In genomic region chr7:147992698-147993097, GRCh38 we compare ENCODE assay signal across 30 cellular contexts.
"Had no signal": no experiment of that assay in that cellular context is flagged by ENCODE, and none has a peak within 500 bp of the region (broad histone marks: within the 10 kb centered on the region; RNA-seq: fewer than 3 reads in every experiment).

No MANE protein-coding gene starts in this region.

- H3K27me3 Mint-ChIP-seq: naive thymus-derived CD8-positive, alpha-beta T cell; natural killer cell treated with Interleukin-12 subunit alpha and Interleukin-12 subunit beta and Interleukin-15 and Interleukin-18, amount 100 ng/mL, for 72 hours; progenitor cell of endocrine pancreas; stimulated activated naive B cell treated with anti-CD40 and anti-IgM and Interleukin-4, amounts not matched to agents 10 μg/mL and 1 μg/mL and 100 μg/mL, for 72 hours; stimulated activated naive CD8-positive, alpha-beta T cell treated with anti-CD3 and anti-CD28 coated beads, Interleukin-15, Interleukin-2, amounts not matched to agents 100 ng/mL and 50 ng/mL, for 24 hours had no signal

- H3K27ac Mint-ChIP-seq: naive thymus-derived CD8-positive, alpha-beta T cell; natural killer cell treated with Interleukin-12 subunit alpha and Interleukin-12 subunit beta and Interleukin-15 and Interleukin-18, amount 100 ng/mL, for 72 hours; nephron progenitor cell; progenitor cell of endocrine pancreas; stimulated activated effector memory CD8-positive, alpha-beta T cell treated with anti-CD3 and anti-CD28 coated beads, Interleukin-12 subunit alpha, Interleukin-12 subunit beta, amount 100 ng/mL, for 72 hours; stimulated activated naive B cell treated with anti-CD40 and anti-IgM and Interleukin-4, amounts not matched to agents 10 μg/mL and 1 μg/mL and 100 μg/mL, for 72 hours; stimulated activated naive CD8-positive, alpha-beta T cell treated with anti-CD3 and anti-CD28 coated beads, Interleukin-15, Interleukin-2, amounts not matched to agents 100 ng/mL and 50 ng/mL, for 24 hours had no signal

- H3K9me3 Mint-ChIP-seq: natural killer cell treated with Interleukin-12 subunit alpha and Interleukin-12 subunit beta and Interleukin-15 and Interleukin-18, amount 100 ng/mL, for 72 hours; stimulated activated effector memory CD8-positive, alpha-beta T cell treated with anti-CD3 and anti-CD28 coated beads, Interleukin-12 subunit alpha, Interleukin-12 subunit beta, amount 100 ng/mL, for 72 hours; stimulated activated naive CD8-positive, alpha-beta T cell treated with anti-CD3 and anti-CD28 coated beads, Interleukin-15, Interleukin-2, amounts not matched to agents 100 ng/mL and 50 ng/mL, for 24 hours had no signal

- H3K9me3 ChIP-seq: neutrophil, psoas muscle, right lobe of liver, sigmoid colon, thoracic aorta, thyroid gland, upper lobe of left lung, vagina had no signal

- H3K9ac ChIP-seq: parathyroid adenoma had no signal

- H3K27ac ChIP-seq: neutrophil, ovary, parathyroid adenoma, psoas muscle, right lobe of liver, sigmoid colon, stomach, thoracic aorta, thyroid gland, tibial nerve, upper lobe of left lung, vagina had no signal

- H3K4me1 ChIP-seq: parathyroid adenoma, psoas muscle, right lobe of liver, sigmoid colon, stomach, thyroid gland, tibial nerve, upper lobe of left lung, vagina had no signal

- H3K4me1 Mint-ChIP-seq: naive thymus-derived CD8-positive, alpha-beta T cell; nephron progenitor cell; neural crest cell; stimulated activated effector memory CD8-positive, alpha-beta T cell treated with anti-CD3 and anti-CD28 coated beads, Interleukin-12 subunit alpha, Interleukin-12 subunit beta, amount 100 ng/mL, for 72 hours; stimulated activated naive B cell treated with anti-CD40 and anti-IgM and Interleukin-4, amounts not matched to agents 10 μg/mL and 1 μg/mL and 100 μg/mL, for 72 hours had no signal

- DNase-seq: naive thymus-derived CD8-positive, alpha-beta T cell; nephron progenitor cell; nucleus accumbens; ovary; posterior cingulate gyrus; psoas muscle; right cardiac atrium; right lobe of liver; sigmoid colon; small intestine; stimulated activated CD4-positive, alpha-beta T cell treated with anti-CD3 and anti-CD28 coated beads, Interleukin-15, amount 100 ng/mL, for 24 hours; stimulated activated CD4-positive, alpha-beta T cell treated with anti-CD3 and anti-CD28 coated beads, Interleukin-2, amount 100 ng/mL, for 24 hours; stimulated activated CD4-positive, alpha-beta T cell treated with anti-CD3 and anti-CD28 coated beads, Interleukin-2, amount 100 ng/mL, for 48 hours; stimulated activated CD4-positive, alpha-beta T cell treated with anti-CD3 and anti-CD28 coated beads, Interleukin-4, amount 100 ng/mL, for 24 hours; stimulated activated naive B cell treated with anti-CD40 and anti-IgM and Interleukin-4, amounts not matched to agents 10 μg/mL and 1 μg/mL and 100 μg/mL, for 72 hours; stimulated activated naive CD4-positive, alpha-beta T cell treated with Interleukin-2 at 50 U/mL for 16 hours; stomach; thyroid gland; trophoblast cell; upper lobe of left lung had no signal

- H3K36me3 ChIP-seq: neutrophil, ovary, right lobe of liver, sigmoid colon, stomach, thoracic aorta, thyroid gland, tibial nerve, upper lobe of left lung, vagina had no signal

- H3K36me3 Mint-ChIP-seq: naive thymus-derived CD8-positive, alpha-beta T cell; natural killer cell treated with Interleukin-12 subunit alpha and Interleukin-12 subunit beta and Interleukin-15 and Interleukin-18, amount 100 ng/mL, for 72 hours; stimulated activated effector memory CD8-positive, alpha-beta T cell treated with anti-CD3 and anti-CD28 coated beads, Interleukin-12 subunit alpha, Interleukin-12 subunit beta, amount 100 ng/mL, for 72 hours; stimulated activated naive B cell treated with anti-CD40 and anti-IgM and Interleukin-4, amounts not matched to agents 10 μg/mL and 1 μg/mL and 100 μg/mL, for 72 hours had no signal

- H2AFZ ChIP-seq: parathyroid adenoma had no signal

- H3K4me3 Mint-ChIP-seq: naive thymus-derived CD8-positive, alpha-beta T cell; natural killer cell treated with Interleukin-12 subunit alpha and Interleukin-12 subunit beta and Interleukin-15 and Interleukin-18, amount 100 ng/mL, for 72 hours; nephron progenitor cell; neural crest cell; stimulated activated effector memory CD8-positive, alpha-beta T cell treated with anti-CD3 and anti-CD28 coated beads, Interleukin-12 subunit alpha, Interleukin-12 subunit beta, amount 100 ng/mL, for 72 hours; stimulated activated naive B cell treated with anti-CD40 and anti-IgM and Interleukin-4, amounts not matched to agents 10 μg/mL and 1 μg/mL and 100 μg/mL, for 72 hours; stimulated activated naive CD8-positive, alpha-beta T cell treated with anti-CD3 and anti-CD28 coated beads, Interleukin-15, Interleukin-2, amounts not matched to agents 100 ng/mL and 50 ng/mL, for 24 hours had no signal

- H3K27me3 ChIP-seq: neutrophil, ovary, right lobe of liver, sigmoid colon, stomach, thyroid gland, tibial nerve, upper lobe of left lung, vagina had no signal

- H3K79me2 ChIP-seq: parathyroid adenoma had no signal

- H3K4me3 ChIP-seq: ovary, psoas muscle, right lobe of liver, sigmoid colon, stomach, thoracic aorta, thyroid gland, tibial nerve, upper lobe of left lung, vagina had no signal

- ATAC-seq: naive thymus-derived CD8-positive, alpha-beta T cell; natural killer cell treated with Interleukin-12 subunit alpha and Interleukin-12 subunit beta and Interleukin-15 and Interleukin-18, amount 100 ng/mL, for 72 hours; psoas muscle; right cardiac atrium; right lobe of liver; stimulated activated effector memory CD8-positive, alpha-beta T cell treated with anti-CD3 and anti-CD28 coated beads, Interleukin-12 subunit alpha, Interleukin-12 subunit beta, amount 100 ng/mL, for 72 hours; stimulated activated naive B cell treated with anti-CD40 and anti-IgM and Interleukin-4, amounts not matched to agents 10 μg/mL and 1 μg/mL and 100 μg/mL, for 72 hours had no signal
